ENCODE assay signal across 8 cellular contexts in genomic region chr6:28940859-28941680, GRCh38. TPM values are rescaled to one million over a fixed set of nuclear protein-coding genes. Genes with fewer than 3 reads are reported as not detected.
DNase-seq lines count a peak whose midpoint lies in the region; ATAC-seq, FAIRE-seq and TF ChIP-seq lines count a peak whose summit lies in the region.

No MANE protein-coding gene starts in this region.

- under 1% methylated on average over 28 of the region's 28 CpGs for WGBS in A549 (ENCODE audit: missing lambda C conversion rate)

- TF ChIP-seq RAD21 in A549 (conservative IDR thresholded peaks at IDR 0.05 in 1 of 2, IDR thresholded peaks at IDR 0.05 in 1 of 2): no peak

- CTCF ChIA-PET in A549 (lab: Yijun Ruan, JAX): interaction anchor here (0.8 to 2.7 kb wide), 4 partner anchors 18 to 104 kb away, joined by 3 to 14 read pairs (median 6); partner anchors contain the start of gene TRIM27

- TF ChIP-seq POLR2A in A549 (IDR thresholded peaks at IDR 0.05; ENCODE audit: low read length): no peak

- ATAC-seq in A549 (peak; percentile 83 to 85), GM18867 (IDR thresholded peaks at IDR 0.05; ENCODE audit: unreplicated experiment) (peak; percentile 60), HG03139 (IDR thresholded peaks at IDR 0.05; ENCODE audit: unreplicated experiment) (peak; percentile 54), left colon (peak; percentile 72)

- intact Hi-C loops in left colon (cut with DNase I, micrococcal nuclease): loop anchor here in 1 of 2 donors (5.0 kb wide), 2 partner anchors 41 to 104 kb away; no protein-coding TSS in a partner anchor

- peak overlapping the region; percentile 55 for H3K4me3 ChIP-seq in A549

- no peak for TF ChIP-seq CTCF in A549 (IDR thresholded peaks at IDR 0.05)

- no peak for FAIRE-seq in A549 (lab: Jason Lieb, UNC)

- no peak for TF ChIP-seq EP300 in A549 (IDR thresholded peaks at IDR 0.05)

- H3K4me2 ChIP-seq in A549: peak overlapping the region; percentile 75

- H3K9me3 ChIP-seq in A549: no peaks in the 10 kb centered on the region

- POLR2A ChIA-PET in A549 (lab: Yijun Ruan, JAX): interaction anchor here (1.0 to 2.4 kb wide), 5 partner anchors 17 to 103 kb away, joined by 4 to 13 read pairs (median 7); partner anchors contain the start of gene TRIM27

- H3K27ac ChIP-seq in A549 (peak overlapping the region; percentile 81 to 83), cingulate gyrus (ENCODE audit: low read depth, low read length) (peak overlapping the region; percentile 78)

- DNase-seq in A549 (ENCODE audit: low read depth in 1 of 2, low spot score in 1 of 2): peak in 1 of 2 experiments; percentile 89
- peak; percentile 86 for DNase-seq in NCI-H460 (ENCODE audit: extremely low read depth, low read depth)
- DNase-seq in activated CD4-positive, alpha-beta T cell treated with anti-CD3 and anti-CD28 coated beads for 1 hour: peak; percentile 52
- peak; percentile 70 to 72 for DNase-seq in left colon
- peak; percentile 61 to 73 (median 68) for DNase-seq in stimulated activated CD4-positive, alpha-beta T cell treated with anti-CD3 and anti-CD28 coated beads, Interleukin-1b, Interleukin-23, amount 100 ng/mL, for 24 hours (ENCODE audit: low read depth in 4 of 4, low spot score in 1 of 4)

- peaks cover 9% of the 10 kb centered on the region; the same call in 1 of the 3 replicates for H3K4me1 ChIP-seq in A549

TF ChIP-seq in A549, 52 proteins besides CTCF, POLR2A, EP300 and RAD21:
- TF ChIP-seq NR3C1 (IDR thresholded peaks at IDR 0.05): no peak
- peak; percentile 4; the same call in 1 of the 3 replicates for TF ChIP-seq SMC3 (IDR thresholded peaks at IDR 0.05)
- 0 out of 2 replicates have a peak, but pooled peaks have one; percentile 21 for TF ChIP-seq ESRRA (IDR thresholded peaks at IDR 0.05; ENCODE audit: borderline replicate concordance, low read length)
- TF ChIP-seq ZNF302 (CRISPR knock-in tag; IDR thresholded peaks at IDR 0.05): no peak
- no peak for TF ChIP-seq MYC (IDR thresholded peaks at IDR 0.05; ENCODE audit: borderline replicate concordance, low read length)
- TF ChIP-seq NPAS2 (CRISPR knock-in tag; IDR thresholded peaks at IDR 0.05; ENCODE audit: borderline replicate concordance): no peak
- TF ChIP-seq MAX (IDR thresholded peaks at IDR 0.05): peak; percentile 57
- TF ChIP-seq EHF (CRISPR knock-in tag; IDR thresholded peaks at IDR 0.05): no peak
- TF ChIP-seq TP53 (CRISPR knock-in tag; IDR thresholded peaks at IDR 0.05): no peak
- TF ChIP-seq MAFK (IDR thresholded peaks at IDR 0.05; ENCODE audit: partially characterized antibody): no peak
- no peak for TF ChIP-seq HEYL (CRISPR knock-in tag; IDR thresholded peaks at IDR 0.05)
- TF ChIP-seq CHD2 (IDR thresholded peaks at IDR 0.05; ENCODE audit: low read length, partially characterized antibody): no peak
- no peak for TF ChIP-seq HOXB13 (CRISPR knock-in tag; IDR thresholded peaks at IDR 0.05; ENCODE audit: low read depth)
- 0 out of 2 replicates have a peak, but pooled peaks have one; percentile 30 for TF ChIP-seq HOXB5 (CRISPR knock-in tag; IDR thresholded peaks at IDR 0.05)
- no peak for TF ChIP-seq ZC3H11A (IDR thresholded peaks at IDR 0.05)
- 0 out of 4 replicates have a peak, but pooled peaks of 1 of the 2 experiments have one; percentile 42 for TF ChIP-seq CEBPB (IDR thresholded peaks at IDR 0.05)
- TF ChIP-seq RCOR1 (IDR thresholded peaks at IDR 0.05; ENCODE audit: low read depth, low read length): no peak
- TF ChIP-seq RARB (CRISPR knock-in tag; IDR thresholded peaks at IDR 0.05): no peak
- peak; percentile 68 for TF ChIP-seq SREBF2 (IDR thresholded peaks at IDR 0.05)

RNA-seq across cellular contexts. Expression of gene TRIM27, which starts 17.3 kb away (rescaled TPM):
- polyA plus RNA-seq in A549 (2011; rRNA removed) (50.1 and 51.4 TPM in 2 replicates), A549 (2017; fragmentation: RNase III; extraction: RNeasy Plus Mini Kit Qiagen cat#74134 plus additional on column Dnase treatment) (26.3 to 28.5 TPM (median 27.8 TPM) in 3 replicates)
- polyA plus RNA-seq in A549 (2012; cell fraction: cytosol; rRNA removed): 19.2 and 26.4 TPM in 2 replicates
- 36.0 and 41.4 TPM in 2 replicates for polyA plus RNA-seq in A549 (2012; cell fraction: nucleus; rRNA removed)
- 52.0 and 69.6 TPM in 2 replicates for polyA minus RNA-seq in A549 (2011; rRNA and poly(A)+ RNA removed)
- 59.6 and 62.8 TPM in 2 replicates for total RNA-seq in NCI-H460 (2014; rRNA removed; shearing (Covaris generic))
- 100 and 104 TPM in 2 replicates for polyA plus RNA-seq in NCI-H460 (2014; cell fraction: nucleus; rRNA removed)
- 10 to 100 TPM; 30.2 to 39.4 TPM for total RNA-seq in left colon
